In the genomic region with DNA sequence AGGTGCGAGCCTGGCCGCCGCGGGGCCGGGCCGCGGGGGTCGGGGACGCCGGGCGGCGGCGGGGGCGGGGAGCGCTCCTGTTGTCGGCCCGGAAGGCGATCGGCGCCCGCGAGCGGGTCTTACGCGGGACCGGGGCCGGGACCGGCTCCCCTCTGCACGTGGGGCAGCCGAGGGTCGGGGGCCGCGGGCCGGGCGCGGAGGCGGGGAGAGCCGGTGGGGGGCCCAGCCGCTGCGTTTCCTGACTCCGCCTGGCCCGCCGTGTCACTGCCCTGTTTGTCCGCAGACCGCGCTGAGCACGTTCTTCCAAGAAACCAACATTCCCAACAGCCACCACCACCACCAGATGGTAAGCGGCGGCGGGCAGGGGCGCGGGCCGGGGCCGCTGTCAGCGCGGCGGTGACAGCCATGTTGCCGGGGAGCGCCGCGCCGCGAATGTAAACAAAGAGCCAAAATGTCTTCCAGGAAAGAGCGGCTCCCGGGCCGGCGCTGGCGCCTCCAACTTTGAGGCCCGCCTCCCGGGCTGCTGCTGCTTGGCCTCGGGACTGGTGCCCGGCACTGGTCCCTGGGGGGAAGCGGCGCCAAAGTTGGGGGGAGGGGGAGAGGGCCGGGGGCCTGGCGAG, we compare ENCODE assay signal across 8 cellular contexts. TPM values are rescaled to one million over a fixed set of nuclear protein-coding genes. Genes with fewer than 3 reads are reported as not detected.
DNase-seq lines count a peak whose midpoint lies in the region; ATAC-seq and TF ChIP-seq lines count a peak whose summit lies in the region.

No MANE protein-coding gene starts in this region.

- peaks cover 42% of the 10 kb centered on the region for H3K79me2 ChIP-seq in PC-9 (ENCODE audit: low read depth)

- peak in 3 of 4 experiments; percentile 27 to 42 (median 39) for DNase-seq in activated CD4-positive, CD25-positive, alpha-beta regulatory T cell (lab: John Stamatoyannopoulos, UW)
- DNase-seq in PC-9 (no peak), heart left ventricle (peak; percentile 64 to 86 (median 71)), posterior cingulate gyrus (peak in 7 of 10 donors; percentile 39 to 91 (median 52)), GOT3 (lab: John Stamatoyannopoulos, UW) (no peak)

- no peak for TF ChIP-seq POLR2A in heart left ventricle (IDR thresholded peaks at IDR 0.05)

- no peaks in the 10 kb centered on the region for H3K27me3 Mint-ChIP-seq in activated naive CD8-positive, alpha-beta T cell

- peaks cover 6% of the 10 kb centered on the region for H3K36me3 Mint-ChIP-seq in activated naive CD8-positive, alpha-beta T cell

- H4K20me1 ChIP-seq in PC-9 (ENCODE audit: insufficient read depth) = peaks cover 5% of the 10 kb centered on the region; the same call in 1 of the 2 replicates

- intact Hi-C loops in PC-9 (cut with micrococcal nuclease; ENCODE audit: unreplicated experiment) (no loop called here), heart left ventricle (cut with DNase I) (loop anchor here in 1 of 10 donors (5.0 kb wide), 1 partner anchor 68 kb away; no protein-coding TSS in a partner anchor), posterior cingulate gyrus (cut with DNase I) (no loop called here)

- TF ChIP-seq CTCF in PC-9 (conservative IDR thresholded peaks at IDR 0.05) (no peak), heart left ventricle (IDR thresholded peaks at IDR 0.05) (no peak)

- H3K27ac Mint-ChIP-seq in activated naive CD8-positive, alpha-beta T cell = peak overlapping the region; percentile 76

- H3K4me1 Mint-ChIP-seq in activated naive CD8-positive, alpha-beta T cell (ENCODE audit: low read depth) = peaks cover 63% of the 10 kb centered on the region

- H3K36me3 ChIP-seq in PC-9 (ENCODE audit: low read depth) = no peaks in the 10 kb centered on the region
- H3K36me3 ChIP-seq in heart left ventricle = peaks cover 0 to 19% (median 11%) of the 10 kb centered on the region in 9 donors

- H3K9me2 ChIP-seq in PC-9 (ENCODE audit: insufficient read depth) = no peaks in the 10 kb centered on the region

- H3K4me3 Mint-ChIP-seq in activated naive CD8-positive, alpha-beta T cell = peak overlapping the region; percentile 92

- H3K4me1 ChIP-seq in PC-9 (replicated peaks; ENCODE audit: insufficient read depth) (peaks cover 56% of the 10 kb centered on the region), heart left ventricle (peaks cover 11 to 77% (median 50%) of the 10 kb centered on the region in 12 donors)

- peak overlapping the region; percentile 91 for H3K4me2 ChIP-seq in PC-9

- BruUV-seq in PC-9 (replicated peaks; lab: Mats Ljungman, UMichigan) = no TSS peak

- no peak for ATAC-seq in activated CD4-positive, CD25-positive, alpha-beta regulatory T cell treated with anti-CD3 and anti-CD28 coated beads, Interleukin-2, amount 50 U/mL, for 24 hours
- ATAC-seq in heart left ventricle (peak in 1 of 4 donors; percentile 1), GM21423 (IDR thresholded peaks at IDR 0.05; ENCODE audit: unreplicated experiment) (no peak)

- H3K27me3 ChIP-seq in PC-9 (ENCODE audit: insufficient read depth, low read depth) (no peaks in the 10 kb centered on the region), heart left ventricle (no peaks in the 10 kb centered on the region)

- H3K9me3 ChIP-seq in PC-9 (ENCODE audit: insufficient read depth, low read depth) (no peaks in the 10 kb centered on the region), heart left ventricle (no peaks in the 10 kb centered on the region)

- no peaks in the 10 kb centered on the region for H3K9me3 Mint-ChIP-seq in activated naive CD8-positive, alpha-beta T cell (ENCODE audit: low read depth)

- 0 to 1% (median 0%) methylated on average over 9 to 76 of the region's 76 CpGs for WGBS in heart left ventricle, 4 donors

- peak overlapping the region; percentile 77 for H3K4me3 ChIP-seq in PC-9
- H3K4me3 ChIP-seq in heart left ventricle = peak overlapping the region; percentile 85 to 99 (median 94)

- POLR2A ChIA-PET in PC-9 (lab: Charles Lee; ENCODE audit: unreplicated experiment) = interaction anchor here (0.6 to 0.8 kb wide), 3 partner anchors 33 to 193 kb away, joined by 3 to 8 read pairs (median 3); no protein-coding TSS in a partner anchor

- H3F3A ChIP-seq in PC-9 (ENCODE audit: insufficient read depth, low read depth) = peaks cover 25% of the 10 kb centered on the region

- CTCF ChIA-PET in PC-9 (lab: Charles Lee) = no interaction called here

- no peak overlapping the region for H3K27ac ChIP-seq in PC-9
- H3K27ac ChIP-seq in heart left ventricle = peak overlapping the region; percentile 83 to 98 (median 92)

- no peak overlapping the region for H2AFZ ChIP-seq in PC-9

RNA-seq across cellular contexts. Expression of a gene that starts 0.6 kb away (rescaled TPM):
- total RNA-seq in PC-9 (2021) (110 and 134 TPM in 2 replicates), heart left ventricle (10 to 100 TPM in 8 of 9 donors, 1 to 10 TPM in 1; 8.5 to 49.8 (median 24.5) TPM)
- 10 to 100 TPM; 12.5 to 18.5 TPM for polyA plus RNA-seq in heart left ventricle

RNA-seq across cellular contexts. Expression of a gene that starts 25.4 kb away (rescaled TPM):
- total RNA-seq in PC-9 (2021) (5.7 and 7.2 TPM in 2 replicates), heart left ventricle (1 to 10 TPM; 3.9 to 7.4 (median 5.2) TPM)
- polyA plus RNA-seq in heart left ventricle = 1 to 10 TPM; 3.6 to 5.5 TPM

RNA-seq across cellular contexts. Expression of a gene that starts 42.3 kb away (rescaled TPM):
- total RNA-seq in PC-9 (2021) = 2.7 and 3.3 TPM in 2 replicates
- total RNA-seq in heart left ventricle = 1 to 10 TPM; 1.0 to 2.7 (median 1.6) TPM
- 1 to 10 TPM; 2.1 to 2.7 TPM for polyA plus RNA-seq in heart left ventricle

Comparison
In these comparisons a context has a peak if more than half of its experiments do, and no peak if none do; other contexts are left out.
1. DNase-seq: peak in activated CD4-positive, CD25-positive, alpha-beta regulatory T cell (3 of 4), heart left ventricle (5 of 5) and posterior cingulate gyrus (7 of 10); none in PC-9 (0 of 2) and GOT3 (single experiment).